24 cellular contexts compared by ENCODE assay signal in the genomic region with DNA sequence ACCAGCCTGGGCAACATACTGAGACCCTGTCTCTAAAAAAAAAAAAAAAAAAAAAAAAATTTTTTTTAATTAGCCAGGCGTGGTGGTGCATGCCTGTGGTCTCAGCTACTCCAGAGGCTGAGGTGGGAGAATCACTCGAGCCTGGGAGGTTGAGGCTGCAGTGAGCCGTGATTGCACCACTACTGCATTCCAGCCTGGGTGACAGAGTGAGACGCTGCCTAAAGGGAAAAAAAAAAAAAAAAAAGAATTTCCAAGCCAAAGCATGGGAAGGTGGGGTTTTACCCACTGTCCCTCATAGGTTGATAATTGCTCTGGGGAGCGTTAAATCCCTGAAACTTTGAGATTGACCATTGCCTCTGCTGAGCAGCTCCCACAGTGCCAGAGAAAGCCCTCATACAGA.
DNase-seq lines count a peak whose midpoint lies in the region; ATAC-seq and TF ChIP-seq lines count a peak whose summit lies in the region.
"Had no signal": no experiment of that assay in that cellular context is flagged by ENCODE, and none has a peak within 500 bp of the region (broad histone marks: within the 10 kb centered on the region; RNA-seq: fewer than 3 reads in every experiment).

No MANE protein-coding gene starts in this region.

- no peaks in the 10 kb centered on the region for H3K79me2 ChIP-seq in GM23248 (ENCODE audit: insufficient read depth)

- H3K27me3 ChIP-seq in GM23248 (replicated peaks; ENCODE audit: insufficient read depth) (no peaks in the 10 kb centered on the region), BE2C (no peaks in the 10 kb centered on the region)
- H3K27me3 ChIP-seq: MG63 had no signal

- peaks cover 16% of the 10 kb centered on the region for H3K4me1 ChIP-seq in GM23248 (ENCODE audit: insufficient read depth)
- H3K4me1 ChIP-seq in BE2C: peaks cover 26% of the 10 kb centered on the region
- H3K4me1 ChIP-seq: Caco-2, HAP-1 had no signal

- H3K9me2 ChIP-seq in GM23248 (ENCODE audit: insufficient read depth): no peaks in the 10 kb centered on the region

- TF ChIP-seq CTCF in BE2C (IDR thresholded peaks at IDR 0.05; ENCODE audit: low read depth, low read length): no peak

- H3K4me3 ChIP-seq in GM23248 (no peak overlapping the region), BE2C (ENCODE audit: low read depth, low read length) (no peak overlapping the region)
- H3K4me3 ChIP-seq: A549, HAP-1, MG63 had no signal

- ATAC-seq in GM21786 (IDR thresholded peaks at IDR 0.05; ENCODE audit: unreplicated experiment): no peak
- ATAC-seq: A549; CD8-positive, alpha-beta T cell had no signal

- DNase-seq in GM23248 (peak; percentile 28), astrocyte of the hippocampus (ENCODE audit: low read depth, low spot score) (peak; percentile 34), kidney glomerular epithelial cell (lab: John Stamatoyannopoulos, UW) (peak; percentile 4), BE2C (no peak), activated T-cell treated with anti-CD3 and anti-CD28 coated beads for 4 hours (no peak), erythroblast (lab: John Stamatoyannopoulos, UW) (no peak)
- DNase-seq: Caco-2; CD8-positive, alpha-beta T cell; GF-D8; GOT3; HFFc6; IMR-90; KG1; MG63; NCI-H1105 treated with DMSO at 0.1 percent for 48 hours; NCI-H1930; NCI-H2107; NCI-H446; NCI-H526 treated with DMSO at 0.1 percent for 48 hours; SHP77 treated with DMSO at 0.1 percent for 48 hours had no signal

- H3K36me3 ChIP-seq in GM23248 (ENCODE audit: low read depth) (no peaks in the 10 kb centered on the region), BE2C (no peaks in the 10 kb centered on the region)
- H3K36me3 ChIP-seq: HAP-1, MG63 had no signal

- no peak overlapping the region for H3K27ac ChIP-seq in GM23248
- H3K27ac ChIP-seq: A549, C4-2B had no signal

- 67 to 72% methylated on average over 3 to 5 of the region's 5 CpGs for WGBS in GM23248 (ENCODE audit: low coverage in 1 of 2, low lambda C conversion rate in 2 of 2, missing lambda C conversion rate in 2 of 2), 2 experiments

- no peak overlapping the region for H3K9ac ChIP-seq in GM23248

- in situ Hi-C loops in GM23248 (cut with MboI): no loop called here

- no peak for TF ChIP-seq POLR2A in erythroblast (IDR thresholded peaks at IDR 0.05; ENCODE audit: low read length)

- H3K9me3 ChIP-seq in GM23248 (ENCODE audit: low read depth) (no peaks in the 10 kb centered on the region), BE2C (no peaks in the 10 kb centered on the region)
- H3K9me3 ChIP-seq: A549, Caco-2, HAP-1, MG63 had no signal

- H4K20me1 ChIP-seq in GM23248 (ENCODE audit: insufficient read depth): no peaks in the 10 kb centered on the region

- H3F3A ChIP-seq in GM23248 (ENCODE audit: insufficient read depth): peaks cover 13% of the 10 kb centered on the region

- no peak overlapping the region for H3K4me2 ChIP-seq in GM23248 (ENCODE audit: unreplicated experiment)
- H3K4me2 ChIP-seq: A549 had no signal

- H2AFZ ChIP-seq in GM23248: no peak overlapping the region

Comparison
In these comparisons a context has a peak if more than half of its experiments do, and no peak if none do; other contexts are left out.
1. DNase-seq: peak in GM23248 (single experiment), astrocyte of the hippocampus (single experiment) and kidney glomerular epithelial cell (single experiment); none in BE2C (single experiment), activated T-cell treated with anti-CD3 and anti-CD28 coated beads for 4 hours (single experiment) and erythroblast (0 of 2).